ENCODE assay signal across 28 cellular contexts in genomic region chr9:16832101-16832500, GRCh38. TPM values are rescaled to one million over a fixed set of nuclear protein-coding genes. Genes with fewer than 3 reads are reported as not detected.
"Had no signal": no experiment of that assay in that cellular context is flagged by ENCODE, and none has a peak within 500 bp of the region (broad histone marks: within the 10 kb centered on the region; RNA-seq: fewer than 3 reads in every experiment).

No MANE protein-coding gene starts in this region.

- H3K27ac Mint-ChIP-seq: naive thymus-derived CD8-positive, alpha-beta T cell; natural killer cell treated with Interleukin-12 subunit alpha and Interleukin-12 subunit beta and Interleukin-15 and Interleukin-18, amount 100 ng/mL, for 72 hours; neural progenitor cell; progenitor cell of endocrine pancreas; stimulated activated effector memory CD8-positive, alpha-beta T cell treated with anti-CD3 and anti-CD28 coated beads, Interleukin-12 subunit alpha, Interleukin-12 subunit beta, amount 100 ng/mL, for 72 hours; stimulated activated naive B cell treated with anti-CD40 and anti-IgM and Interleukin-4, amounts not matched to agents 10 μg/mL and 1 μg/mL and 100 μg/mL, for 72 hours; stimulated activated naive CD8-positive, alpha-beta T cell treated with anti-CD3 and anti-CD28 coated beads, Interleukin-15, Interleukin-2, amounts not matched to agents 100 ng/mL and 50 ng/mL, for 24 hours had no signal

- H3K4me3 Mint-ChIP-seq: naive thymus-derived CD8-positive, alpha-beta T cell; natural killer cell treated with Interleukin-12 subunit alpha and Interleukin-12 subunit beta and Interleukin-15 and Interleukin-18, amount 100 ng/mL, for 72 hours; neural progenitor cell; stimulated activated effector memory CD8-positive, alpha-beta T cell treated with anti-CD3 and anti-CD28 coated beads, Interleukin-12 subunit alpha, Interleukin-12 subunit beta, amount 100 ng/mL, for 72 hours; stimulated activated naive B cell treated with anti-CD40 and anti-IgM and Interleukin-4, amounts not matched to agents 10 μg/mL and 1 μg/mL and 100 μg/mL, for 72 hours; stimulated activated naive CD8-positive, alpha-beta T cell treated with anti-CD3 and anti-CD28 coated beads, Interleukin-15, Interleukin-2, amounts not matched to agents 100 ng/mL and 50 ng/mL, for 24 hours had no signal

- H3K4me1 Mint-ChIP-seq: naive thymus-derived CD8-positive, alpha-beta T cell; stimulated activated effector memory CD8-positive, alpha-beta T cell treated with anti-CD3 and anti-CD28 coated beads, Interleukin-12 subunit alpha, Interleukin-12 subunit beta, amount 100 ng/mL, for 72 hours; stimulated activated naive B cell treated with anti-CD40 and anti-IgM and Interleukin-4, amounts not matched to agents 10 μg/mL and 1 μg/mL and 100 μg/mL, for 72 hours had no signal

- H3K4me3 ChIP-seq: neural progenitor cell, ovary, psoas muscle, sigmoid colon, stomach, thoracic aorta, thyroid gland, tibial nerve, upper lobe of left lung, vagina had no signal

- H3K9me3 Mint-ChIP-seq: natural killer cell treated with Interleukin-12 subunit alpha and Interleukin-12 subunit beta and Interleukin-15 and Interleukin-18, amount 100 ng/mL, for 72 hours had no signal

- ATAC-seq: naive thymus-derived CD8-positive, alpha-beta T cell; natural killer cell treated with Interleukin-12 subunit alpha and Interleukin-12 subunit beta and Interleukin-15 and Interleukin-18, amount 100 ng/mL, for 72 hours; psoas muscle; right cardiac atrium; stimulated activated effector memory CD8-positive, alpha-beta T cell treated with anti-CD3 and anti-CD28 coated beads, Interleukin-12 subunit alpha, Interleukin-12 subunit beta, amount 100 ng/mL, for 72 hours; stimulated activated naive B cell treated with anti-CD40 and anti-IgM and Interleukin-4, amounts not matched to agents 10 μg/mL and 1 μg/mL and 100 μg/mL, for 72 hours had no signal

- H3K9ac ChIP-seq: neural progenitor cell, parathyroid adenoma had no signal

- H3K27ac ChIP-seq: neural progenitor cell, ovary, parathyroid adenoma, psoas muscle, stomach, thoracic aorta, thyroid gland, upper lobe of left lung, vagina had no signal

- H3K27me3 Mint-ChIP-seq: natural killer cell treated with Interleukin-12 subunit alpha and Interleukin-12 subunit beta and Interleukin-15 and Interleukin-18, amount 100 ng/mL, for 72 hours had no signal

- H3K27me3 ChIP-seq: neural progenitor cell, ovary, sigmoid colon, thyroid gland, tibial nerve, upper lobe of left lung, vagina had no signal

- H3K36me3 Mint-ChIP-seq: naive thymus-derived CD8-positive, alpha-beta T cell; stimulated activated effector memory CD8-positive, alpha-beta T cell treated with anti-CD3 and anti-CD28 coated beads, Interleukin-12 subunit alpha, Interleukin-12 subunit beta, amount 100 ng/mL, for 72 hours; stimulated activated naive B cell treated with anti-CD40 and anti-IgM and Interleukin-4, amounts not matched to agents 10 μg/mL and 1 μg/mL and 100 μg/mL, for 72 hours had no signal

- H2AFZ ChIP-seq: neural progenitor cell, parathyroid adenoma had no signal

- H3K4me2 ChIP-seq: neural progenitor cell had no signal

- H3K79me2 ChIP-seq: parathyroid adenoma had no signal

- H3K9me3 ChIP-seq: ovary, psoas muscle, sigmoid colon, stomach, thoracic aorta, thyroid gland, tibial nerve, upper lobe of left lung, vagina had no signal

- H3K36me3 ChIP-seq: neural progenitor cell, ovary, sigmoid colon, stomach, thoracic aorta, thyroid gland, tibial nerve, upper lobe of left lung, vagina had no signal

- H3K4me1 ChIP-seq: parathyroid adenoma had no signal

- FAIRE-seq: small intestine, urothelium cell line had no signal

- DNase-seq: naive thymus-derived CD8-positive, alpha-beta T cell; occipital lobe; ovary; posterior cingulate gyrus; psoas muscle; right cardiac atrium; sigmoid colon; small intestine; stimulated activated CD4-positive, alpha-beta T cell treated with anti-CD3 and anti-CD28 coated beads, Interleukin-15, amount 100 ng/mL, for 24 hours; stimulated activated CD4-positive, alpha-beta T cell treated with anti-CD3 and anti-CD28 coated beads, Interleukin-2, amount 100 ng/mL, for 24 hours; stimulated activated CD4-positive, alpha-beta T cell treated with anti-CD3 and anti-CD28 coated beads, Interleukin-2, amount 100 ng/mL, for 48 hours; stimulated activated CD4-positive, alpha-beta T cell treated with anti-CD3 and anti-CD28 coated beads, Interleukin-4, amount 100 ng/mL, for 24 hours; stimulated activated naive B cell treated with anti-CD40 and anti-IgM and Interleukin-4, amounts not matched to agents 10 μg/mL and 1 μg/mL and 100 μg/mL, for 72 hours; stimulated activated naive CD4-positive, alpha-beta T cell treated with Interleukin-2 at 50 U/mL for 16 hours; stomach; thyroid gland; trophoblast cell had no signal

RNA-seq across cellular contexts. Expression of gene BNC2, which starts 38.4 kb away (rescaled TPM):
- total RNA-seq: naive thymus-derived CD8-positive, alpha-beta T cell had no signal
- polyA plus RNA-seq: naive thymus-derived CD8-positive, alpha-beta T cell had no signal
